Comparison of ENCODE assay signal across 8 cellular contexts in the genomic region with DNA sequence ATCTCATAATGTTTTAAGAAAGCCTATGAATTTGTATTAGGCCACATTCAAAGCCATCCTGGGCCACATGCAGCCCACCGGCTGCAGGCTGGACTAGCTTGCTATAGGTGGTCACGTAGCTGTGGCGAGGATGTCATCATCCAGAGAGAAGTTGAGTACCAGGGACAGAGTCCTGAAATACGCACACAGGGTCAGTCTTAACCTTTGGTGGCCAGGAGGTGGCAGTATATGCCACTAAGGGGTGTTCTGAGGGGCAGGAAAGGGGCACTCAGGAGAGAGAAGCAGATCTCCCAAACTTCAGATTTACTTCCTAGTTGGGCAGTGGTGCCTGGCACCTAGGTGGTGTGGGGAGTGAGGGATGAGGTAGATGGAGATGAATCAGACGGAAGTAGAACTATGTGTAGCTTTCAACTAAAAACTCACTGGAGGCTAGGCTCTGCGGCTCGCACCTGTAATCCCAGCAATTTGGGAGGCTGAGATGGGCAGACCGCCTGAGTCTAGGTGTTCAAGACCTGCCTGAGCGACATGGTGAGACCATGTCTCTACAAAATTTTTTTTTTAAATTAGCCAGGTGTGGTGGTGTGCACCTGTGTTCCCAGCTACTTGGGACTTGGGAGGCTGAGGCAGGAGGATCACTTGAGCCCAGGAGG. TPM values are rescaled to one million over a fixed set of nuclear protein-coding genes. Genes with fewer than 3 reads are reported as not detected.
A peak's percentile ranks its signal among the peaks of the same experiment; 100 is the strongest.
DNase-seq lines count a peak whose midpoint lies in the region; ATAC-seq and TF ChIP-seq lines count a peak whose summit lies in the region.

No MANE protein-coding gene starts in this region.

- no peak overlapping the region for H3K4me3 Mint-ChIP-seq in naive thymus-derived CD8-positive, alpha-beta T cell

- peak; percentile 74 to 76 for ATAC-seq in naive thymus-derived CD8-positive, alpha-beta T cell
- ATAC-seq in HG02885 (IDR thresholded peaks at IDR 0.05; ENCODE audit: poor library complexity, unreplicated experiment) (no peak), HG03342 (IDR thresholded peaks at IDR 0.05; ENCODE audit: unreplicated experiment) (no peak)

- POLR2A ChIA-PET in naive thymus-derived CD8-positive, alpha-beta T cell (lab: Charles Lee), result interaction anchor here (0.6 to 1.4 kb wide), 4 partner anchors 36 to 215 kb away, joined by 3 read pairs; a partner anchor contains a TSS

- H3K27me3 Mint-ChIP-seq in naive thymus-derived CD8-positive, alpha-beta T cell, result peaks cover 17 to 60% (median 36%) of the 10 kb centered on the region in 5 donors

- DNase-seq in DMS153 treated with DMSO at 0.1 percent for 48 hours (lab: John Stamatoyannopoulos, UW; ENCODE audit: unreplicated experiment), result peak; percentile 88
- DNase-seq in HL-60 (ENCODE audit: low read depth in 1 of 2, low spot score in 1 of 2), result peak in 1 of 2 experiments; percentile 34
- peak; percentile 62 for DNase-seq in NCI-H774 (lab: John Stamatoyannopoulos, UW)
- peak; percentile 26 for DNase-seq in activated T-cell treated with anti-CD3 and anti-CD28 coated beads for 24 hours (ENCODE audit: low read depth)
- DNase-seq in fibroblast of gingiva (ENCODE audit: low read depth), result peak; percentile 30
- peak; percentile 24 to 69 (median 46) for DNase-seq in naive thymus-derived CD8-positive, alpha-beta T cell

- peaks cover 16% of the 10 kb centered on the region for H3K27me3 ChIP-seq in HL-60 (ENCODE audit: insufficient read depth, poor library complexity, severe bottlenecking)

- H3K36me3 Mint-ChIP-seq in naive thymus-derived CD8-positive, alpha-beta T cell, result no peaks in the 10 kb centered on the region

- no peak overlapping the region for H3K4me3 ChIP-seq in HL-60 (replicated peaks; ENCODE audit: insufficient read depth, low read length)

- H3K27ac ChIP-seq in HL-60 (replicated peaks), result no peak overlapping the region

- peak; percentile 80 for TF ChIP-seq CTCF in HL-60 (IDR thresholded peaks at IDR 0.05; ENCODE audit: insufficient read depth, low read length)

- no peak overlapping the region for H3K27ac Mint-ChIP-seq in naive thymus-derived CD8-positive, alpha-beta T cell

- H3K9me3 Mint-ChIP-seq in naive thymus-derived CD8-positive, alpha-beta T cell, result no peaks in the 10 kb centered on the region

- H3K4me1 Mint-ChIP-seq in naive thymus-derived CD8-positive, alpha-beta T cell, result peaks cover 9 to 18% (median 11%) of the 10 kb centered on the region in 4 donors

RNA-seq across cellular contexts. Expression of a gene that starts 16.3 kb away (rescaled TPM):
- 1 to 10 TPM; 5.7 to 6.1 TPM for total RNA-seq in naive thymus-derived CD8-positive, alpha-beta T cell
- polyA plus RNA-seq in naive thymus-derived CD8-positive, alpha-beta T cell, result 1 to 10 TPM in 2 of 3 donors, under 1 TPM in 1; 0.32 to 1.3 (median 1.1) TPM

RNA-seq across cellular contexts. Expression of a gene that starts 32.4 kb away (rescaled TPM):
- under 1 TPM; 0.11 to 0.31 TPM for total RNA-seq in naive thymus-derived CD8-positive, alpha-beta T cell
- polyA plus RNA-seq in naive thymus-derived CD8-positive, alpha-beta T cell, result not detected

Comparison
In these comparisons a context has a peak if more than half of its experiments do, and no peak if none do; other contexts are left out.
1. ATAC-seq: peak in naive thymus-derived CD8-positive, alpha-beta T cell (2 of 2); none in HG02885 (single experiment) and HG03342 (single experiment).